Comparison of ENCODE assay signal across 12 cellular contexts in the genomic region with DNA sequence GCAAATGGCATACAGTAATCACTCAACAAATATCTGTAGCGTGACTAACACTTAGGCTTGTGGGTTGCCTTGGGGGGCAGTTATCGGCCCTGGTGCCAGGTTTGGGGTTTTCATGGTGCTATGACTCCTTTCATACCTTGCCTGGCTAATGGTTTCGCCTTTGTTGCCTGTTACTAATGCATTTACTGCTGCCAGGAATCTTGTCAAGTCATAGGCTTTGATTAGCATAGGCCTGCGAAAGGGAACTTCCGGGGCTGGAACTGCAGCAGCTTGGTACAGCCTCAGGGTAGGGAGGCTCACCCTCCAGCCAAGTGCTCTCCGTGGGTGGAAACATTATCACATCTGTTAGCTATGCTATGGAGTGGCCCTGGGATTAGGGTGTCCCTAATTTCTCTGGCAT. TPM values are rescaled to one million over a fixed set of nuclear protein-coding genes. Genes with fewer than 3 reads are reported as not detected.
A peak's percentile ranks its signal among the peaks of the same experiment; 100 is the strongest.
DNase-seq lines count a peak whose midpoint lies in the region; ATAC-seq and TF ChIP-seq lines count a peak whose summit lies in the region.
"Had no signal": no experiment of that assay in that cellular context is flagged by ENCODE, and none has a peak within 500 bp of the region (broad histone marks: within the 10 kb centered on the region; RNA-seq: fewer than 3 reads in every experiment).

No MANE protein-coding gene starts in this region.

- peaks cover 14% of the 10 kb centered on the region for H3K4me1 Mint-ChIP-seq in neural crest cell

- H3K9me3 Mint-ChIP-seq in neural crest cell = no peaks in the 10 kb centered on the region

- DNase-seq in ELF-1 (ENCODE audit: low read depth, low spot score) (peak; percentile 91), M059J (ENCODE audit: low read depth) (peak; percentile 99), choroid plexus epithelial cell (ENCODE audit: low read depth) (peak; percentile 84), neural crest cell (ENCODE audit: low read depth, low spot score) (no peak), NCI-H2196 (lab: John Stamatoyannopoulos, UW; ENCODE audit: unreplicated experiment) (no peak), NCI-H82 treated with DMSO at 0.1 percent for 48 hours (lab: John Stamatoyannopoulos, UW; ENCODE audit: unreplicated experiment) (no peak)
- DNase-seq: activated effector memory CD4-positive, alpha-beta T cell treated with Interleukin-2 at 50 U/mL for 16 hours; SW 1271 had no signal

- no peak overlapping the region for H3K4me3 Mint-ChIP-seq in neural crest cell

- no peaks in the 10 kb centered on the region for H3K36me3 Mint-ChIP-seq in neural crest cell (ENCODE audit: low read depth)

- ATAC-seq in GM18498 (IDR thresholded peaks at IDR 0.05; ENCODE audit: unreplicated experiment) (no peak), HG02840 (IDR thresholded peaks at IDR 0.05; ENCODE audit: low FRiP score, unreplicated experiment) (no peak)

- no peaks in the 10 kb centered on the region for H3K27me3 Mint-ChIP-seq in neural crest cell (ENCODE audit: low read depth)

- H3K27ac Mint-ChIP-seq in neural crest cell (ENCODE audit: unreplicated experiment) = peak overlapping the region; percentile 81

- no peak overlapping the region for H3K4me3 ChIP-seq in choroid plexus epithelial cell (ENCODE audit: low read depth, low read length)
- H3K4me3 ChIP-seq: HAP-1 had no signal

- no peak for TF ChIP-seq CTCF in choroid plexus epithelial cell (conservative IDR thresholded peaks at IDR 0.05; ENCODE audit: low read depth, low read length)
- TF ChIP-seq CTCF in neural crest cell (conservative IDR thresholded peaks at IDR 0.05) = no peak

RNA-seq across cellular contexts. Expression of a gene that starts 13.2 kb away (rescaled TPM):
- total RNA-seq in M059J (2014; rRNA removed; shearing (Covaris generic)) = 0.71 and 0.81 TPM in 2 replicates
- 0.34 and 0.86 TPM in 2 replicates for total RNA-seq in neural crest cell
- total RNA-seq: pulmonary artery endothelial cell had no signal

RNA-seq across cellular contexts. Expression of a gene that starts 52.1 kb away (rescaled TPM):
- total RNA-seq in M059J (2014; rRNA removed; shearing (Covaris generic)) = 128 and 160 TPM in 2 replicates
- 59.2 and 63.9 TPM in 2 replicates for total RNA-seq in neural crest cell

Comparison
In these comparisons a context has a peak if more than half of its experiments do, and no peak if none do; other contexts are left out.
1. DNase-seq: peak in ELF-1 (single experiment), M059J (single experiment) and choroid plexus epithelial cell (single experiment); none in neural crest cell (single experiment), NCI-H2196 (single experiment) and NCI-H82 treated with DMSO at 0.1 percent for 48 hours (single experiment).